In the genomic region with DNA sequence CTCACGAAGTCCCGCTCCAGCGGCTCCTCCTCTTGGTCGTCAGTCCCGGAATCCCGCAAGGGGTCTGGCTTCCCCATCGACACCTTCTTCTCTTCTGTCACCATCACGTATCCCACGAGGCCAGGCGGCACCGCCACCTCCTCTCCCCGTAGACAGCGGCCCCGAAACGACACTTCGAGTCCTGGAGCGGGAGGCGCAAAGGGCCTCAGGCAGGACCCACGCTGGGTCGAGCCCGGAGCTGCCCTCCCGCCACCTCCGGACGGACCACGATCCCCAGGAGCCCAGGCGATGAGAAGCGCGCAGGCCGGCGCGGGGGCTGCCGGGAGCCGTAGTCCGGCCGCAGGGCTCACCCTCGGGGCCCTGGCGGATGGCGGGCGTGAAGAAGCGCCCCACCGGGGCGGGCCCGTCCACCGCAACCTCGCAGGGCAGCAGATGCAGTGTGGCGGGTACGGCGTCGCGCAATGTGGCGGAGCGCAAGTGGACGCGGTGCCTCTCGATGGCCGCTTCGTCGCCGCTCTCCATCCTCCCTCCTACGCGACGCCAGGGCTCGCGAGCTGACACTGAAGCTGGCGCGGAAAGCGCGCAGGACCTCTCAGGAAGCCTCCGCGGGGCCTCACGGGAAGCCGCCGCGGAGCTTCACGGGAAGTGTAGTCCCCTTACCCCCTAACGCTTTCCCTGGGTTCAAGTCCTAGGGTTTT, we compare ENCODE assay signal across 8 cellular contexts. TPM values are rescaled to one million over a fixed set of nuclear protein-coding genes. Genes with fewer than 3 reads are reported as not detected.
DNase-seq lines count a peak whose midpoint lies in the region; ATAC-seq and TF ChIP-seq lines count a peak whose summit lies in the region.

TSS of gene RNASEH2C (minus strand) at position 562 of the 698 bp plus-strand sequence. CDS start at position 522, 40 bp downstream.

- TF ChIP-seq POLR2A in GM10847 (IDR thresholded peaks at IDR 0.05; ENCODE audit: extremely low read depth, insufficient read length) (peak; percentile 82), adrenal gland (IDR thresholded peaks at IDR 0.05) (peak; percentile 64 to 86), upper lobe of left lung (IDR thresholded peaks at IDR 0.05) (peak in 2 of 4 donors; percentile 77 to 88)

- H3K27me3 ChIP-seq in adrenal gland (no peaks in the 10 kb centered on the region), upper lobe of left lung (no peaks in the 10 kb centered on the region)

- H3K36me3 ChIP-seq in adrenal gland (replicated peaks in 1 of 2) = peaks cover 0 to 42% of the 10 kb centered on the region in 2 donors
- H3K36me3 ChIP-seq in upper lobe of left lung = peaks cover 30 to 44% (median 41%) of the 10 kb centered on the region in 4 donors

- peak within 1 kb of the TSS; percentile 32 to 93 (median 62) for H3K4me3 ChIP-seq in adrenal gland
- H3K4me3 ChIP-seq in upper lobe of left lung = peak within 1 kb of the TSS; percentile 76 to 98 (median 86)

- ATAC-seq in HG02623 (IDR thresholded peaks at IDR 0.05; ENCODE audit: unreplicated experiment) (peak; percentile 70), left cardiac atrium (peak; percentile 95 to 97), upper lobe of left lung (ENCODE audit: low FRiP score in 2 of 2) (peak; percentile 95 to 98)

- peaks cover 17 to 21% of the 10 kb centered on the region in 2 donors for H3K4me1 ChIP-seq in adrenal gland (replicated peaks in 1 of 2)
- H3K4me1 ChIP-seq in upper lobe of left lung = peaks cover 18 to 24% (median 19%) of the 10 kb centered on the region in 4 donors

- intact Hi-C loops in adrenal gland (cut with DNase I) = loop anchor here in 1 of 2 donors (10.0 kb wide), 1 partner anchor 264 kb away; no protein-coding TSS in a partner anchor
- intact Hi-C loops in left cardiac atrium (cut with DNase I) = no loop called here
- intact Hi-C loops in posterior vena cava (cut with DNase I) = no loop called here

- WGBS in adrenal gland, 4 donors = 0% methylated on average over 34 to 76 of the region's 76 CpGs
- 1% methylated on average over 24 to 26 of the region's 76 CpGs for WGBS in upper lobe of left lung, 2 donors

- TF ChIP-seq CTCF in adrenal gland (IDR thresholded peaks at IDR 0.05) (no peak), upper lobe of left lung (IDR thresholded peaks at IDR 0.05) (peak in 5 of 6 experiments; percentile 9 to 62 (median 30))

- H3K27ac ChIP-seq in adrenal gland (peak within 1 kb of the TSS; percentile 10 to 96 (median 72)), upper lobe of left lung (peak within 1 kb of the TSS; percentile 73 to 94 (median 88))

- peak in 1 of 4 donors; percentile 4 for TF ChIP-seq EP300 in upper lobe of left lung (IDR thresholded peaks at IDR 0.05)

- no peaks in the 10 kb centered on the region for H3K9me3 ChIP-seq in adrenal gland (replicated peaks in 1 of 3)
- H3K9me3 ChIP-seq in upper lobe of left lung = no peaks in the 10 kb centered on the region

- DNase-seq in NCI-H1105 treated with DMSO at 0.1 percent for 48 hours (lab: John Stamatoyannopoulos, UW) = peak; percentile 77
- peak; percentile 48 to 86 (median 69) for DNase-seq in T-helper 1 cell
- peak; percentile 82 to 89 (median 85) for DNase-seq in adrenal gland
- peak; percentile 91 for DNase-seq in left cardiac atrium
- DNase-seq in posterior vena cava (ENCODE audit: low spot score) = peak; percentile 95
- DNase-seq in upper lobe of left lung = peak; percentile 89 to 95

RNA-seq across cellular contexts. Expression of gene RNASEH2C, which starts in this region (rescaled TPM):
- total RNA-seq in adrenal gland = 100 to 1,000 TPM in 6 of 8 donors, 10 to 100 TPM in 2; 69.7 to 170 (median 117) TPM
- polyA plus RNA-seq in adrenal gland = 100 to 1,000 TPM in 1 of 3 donors, 10 to 100 TPM in 2; 13.5 to 109 (median 79.5) TPM
- total RNA-seq in left cardiac atrium = 10 to 100 TPM; 61.1 to 64.7 TPM
- 10 to 100 TPM; 43.7 to 45.0 TPM for total RNA-seq in posterior vena cava
- 10 to 100 TPM; 35.0 to 81.7 (median 49.1) TPM for total RNA-seq in upper lobe of left lung

Comparison
In these comparisons a context has a peak if more than half of its experiments do, and no peak if none do; other contexts are left out.
1. Peak in every context shown above with its lines: DNase-seq, ATAC-seq, H3K4me3 ChIP-seq and H3K27ac ChIP-seq.
2. CTCF ChIP-seq: peak in upper lobe of left lung (5 of 6); none in adrenal gland (0 of 6).